9 cellular contexts compared by ENCODE assay signal in genomic region chr14:73591690-73592448, GRCh38. TPM values are rescaled to one million over a fixed set of nuclear protein-coding genes. Genes with fewer than 3 reads are reported as not detected.
DNase-seq lines count a peak whose midpoint lies in the region.
"Had no signal": no experiment of that assay in that cellular context is flagged by ENCODE, and none has a peak within 500 bp of the region (broad histone marks: within the 10 kb centered on the region; RNA-seq: fewer than 3 reads in every experiment).

A gene with protein sequence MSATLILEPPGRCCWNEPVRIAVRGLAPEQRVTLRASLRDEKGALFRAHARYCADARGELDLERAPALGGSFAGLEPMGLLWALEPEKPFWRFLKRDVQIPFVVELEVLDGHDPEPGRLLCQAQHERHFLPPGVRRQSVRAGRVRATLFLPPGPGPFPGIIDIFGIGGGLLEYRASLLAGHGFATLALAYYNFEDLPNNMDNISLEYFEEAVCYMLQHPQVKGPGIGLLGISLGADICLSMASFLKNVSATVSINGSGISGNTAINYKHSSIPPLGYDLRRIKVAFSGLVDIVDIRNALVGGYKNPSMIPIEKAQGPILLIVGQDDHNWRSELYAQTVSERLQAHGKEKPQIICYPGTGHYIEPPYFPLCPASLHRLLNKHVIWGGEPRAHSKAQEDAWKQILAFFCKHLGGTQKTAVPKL (plus strand): TSS chr14:73591873. CDS start chr14:73591960, 87 bp downstream.

- intact Hi-C loops in activated CD4-positive, alpha-beta T cell treated with anti-CD3 and anti-CD28 coated beads, Interleukin-2, amount 10 ng/mL, durations not matched to agents 24 days and 14 days (cut with micrococcal nuclease): no loop called here

- peaks cover 0 to 6% (median 4%) of the 10 kb centered on the region in 3 donors for H3K4me1 Mint-ChIP-seq in IgD-negative memory B cell
- H3K4me1 Mint-ChIP-seq in activated CD4-positive, alpha-beta T cell treated with anti-CD3 and anti-CD28 coated beads, Interleukin-2, amount 10 ng/mL, durations not matched to agents 24 days and 14 days: peaks cover 1% of the 10 kb centered on the region

- H3K4me3 ChIP-seq in mesendoderm (ENCODE audit: low read length): no peak within 1 kb of the TSS

- H3K9me3 Mint-ChIP-seq in IgD-negative memory B cell: no peaks in the 10 kb centered on the region
- no peaks in the 10 kb centered on the region for H3K9me3 Mint-ChIP-seq in activated CD4-positive, alpha-beta T cell treated with anti-CD3 and anti-CD28 coated beads, Interleukin-2, amount 10 ng/mL, durations not matched to agents 24 days and 14 days

- H2BK120ac ChIP-seq in mesendoderm (ENCODE audit: low read depth, low read length): no peak within 1 kb of the TSS

- DNase-seq in NCI-H1436 (lab: John Stamatoyannopoulos, UW) (peak; percentile 45), NCI-H1436 treated with DMSO at 0.1 percent for 48 hours (lab: John Stamatoyannopoulos, UW) (no peak), mesendoderm (peak; percentile 27), superior temporal gyrus (ENCODE audit: extremely low spot score) (no peak)
- DNase-seq in activated CD4-positive, alpha-beta T cell treated with anti-CD3 and anti-CD28 coated beads, Interleukin-2, amount 10 ng/mL, durations not matched to agents 24 days and 14 days: peak; percentile 84
- peak; percentile 26 for DNase-seq in effector CD4-positive, alpha-beta T cell
- DNase-seq in stimulated activated naive CD4-positive, alpha-beta T cell (lab: John Stamatoyannopoulos, UW): peak; percentile 34 to 87 (median 57)

- peak within 1 kb of the TSS in 1 of 3 donors; percentile 30 for H3K27ac Mint-ChIP-seq in IgD-negative memory B cell
- H3K27ac Mint-ChIP-seq in activated CD4-positive, alpha-beta T cell treated with anti-CD3 and anti-CD28 coated beads, Interleukin-2, amount 10 ng/mL, durations not matched to agents 24 days and 14 days: peak within 1 kb of the TSS; percentile 39

- peaks cover 2% of the 10 kb centered on the region for H3K36me3 Mint-ChIP-seq in IgD-negative memory B cell
- no peaks in the 10 kb centered on the region for H3K36me3 Mint-ChIP-seq in activated CD4-positive, alpha-beta T cell treated with anti-CD3 and anti-CD28 coated beads, Interleukin-2, amount 10 ng/mL, durations not matched to agents 24 days and 14 days (ENCODE audit: low read depth)

- H3K36me3 ChIP-seq in mesendoderm (ENCODE audit: control insufficient read depth, insufficient read depth, low read length): no peaks in the 10 kb centered on the region

- no peak within 1 kb of the TSS for H3K23ac ChIP-seq in mesendoderm (ENCODE audit: low read length)

- no peaks in the 10 kb centered on the region for H3K4me1 ChIP-seq in mesendoderm (ENCODE audit: control insufficient read depth, low read depth, low read length)

- H3K4me2 ChIP-seq in mesendoderm (ENCODE audit: low read length): peak within 1 kb of the TSS; percentile 16

- H3K79me1 ChIP-seq in mesendoderm (ENCODE audit: low read length): no peaks in the 10 kb centered on the region

- no peak within 1 kb of the TSS for H2BK15ac ChIP-seq in mesendoderm (replicated peaks; ENCODE audit: low read depth)

- no peaks in the 10 kb centered on the region for H3K27me3 Mint-ChIP-seq in IgD-negative memory B cell
- peaks cover 6% of the 10 kb centered on the region for H3K27me3 Mint-ChIP-seq in activated CD4-positive, alpha-beta T cell treated with anti-CD3 and anti-CD28 coated beads, Interleukin-2, amount 10 ng/mL, durations not matched to agents 24 days and 14 days

- H4K5ac ChIP-seq in mesendoderm (ENCODE audit: low read length): no peak within 1 kb of the TSS

- H3K27me3 ChIP-seq in mesendoderm (ENCODE audit: insufficient read depth, low read length, poor library complexity): no peaks in the 10 kb centered on the region

- no peak within 1 kb of the TSS for H3K18ac ChIP-seq in mesendoderm (ENCODE audit: low read length)

- peak within 1 kb of the TSS; percentile 77 for H3K56ac ChIP-seq in mesendoderm (ENCODE audit: low read length)

- H3K9ac ChIP-seq in mesendoderm (ENCODE audit: low read length): peak within 1 kb of the TSS; percentile 4

- no peak within 1 kb of the TSS for H3K27ac ChIP-seq in mesendoderm (ENCODE audit: low read depth, low read length)
- H3K27ac ChIP-seq: epithelial cell of prostate had no signal

- H4K8ac ChIP-seq in mesendoderm (ENCODE audit: low read depth, low read length): no peak within 1 kb of the TSS

- no peaks in the 10 kb centered on the region for H3K79me2 ChIP-seq in mesendoderm (ENCODE audit: control insufficient read depth, insufficient read depth, low read length)

- peak within 1 kb of the TSS; percentile 61 to 91 (median 85) for H3K4me3 Mint-ChIP-seq in IgD-negative memory B cell
- H3K4me3 Mint-ChIP-seq in activated CD4-positive, alpha-beta T cell treated with anti-CD3 and anti-CD28 coated beads, Interleukin-2, amount 10 ng/mL, durations not matched to agents 24 days and 14 days: peak within 1 kb of the TSS; percentile 77

- H2AK5ac ChIP-seq in mesendoderm (ENCODE audit: low read length): no peak within 1 kb of the TSS

- H2BK5ac ChIP-seq in mesendoderm (ENCODE audit: low read length): no peak within 1 kb of the TSS

- WGBS in mesendoderm (ENCODE audit: extremely low coverage, insufficient coverage, low lambda C conversion rate): no CpG with 5 or more reads among the region's 89 CpGs

- no peak within 1 kb of the TSS for H3K4ac ChIP-seq in mesendoderm (ENCODE audit: low read depth, low read length)

RNA-seq across cellular contexts. Expression of the gene that starts here (rescaled TPM):
- 2.4 TPM for polyA plus RNA-seq in IgD-negative memory B cell
- 1.3 and 1.4 TPM in 2 replicates for total RNA-seq in activated CD4-positive, alpha-beta T cell treated with anti-CD3 and anti-CD28 coated beads, Interleukin-2, amount 10 ng/mL, durations not matched to agents 24 days and 14 days
- polyA plus RNA-seq in mesendoderm (2013, experiment 1 of 2): 0.87 TPM
- 0.80 TPM for polyA plus RNA-seq in mesendoderm (2013, experiment 2 of 2)

Comparison
In these comparisons a context has a peak if more than half of its experiments do, and no peak if none do; other contexts are left out.
1. DNase-seq: peak in NCI-H1436 (single experiment), activated CD4-positive, alpha-beta T cell treated with anti-CD3 and anti-CD28 coated beads, Interleukin-2, amount 10 ng/mL, durations not matched to agents 24 days and 14 days (single experiment), effector CD4-positive, alpha-beta T cell (single experiment), mesendoderm (single experiment) and stimulated activated naive CD4-positive, alpha-beta T cell (6 of 6); none in NCI-H1436 treated with DMSO at 0.1 percent for 48 hours (single experiment) and superior temporal gyrus (single experiment).